In the genomic region with DNA sequence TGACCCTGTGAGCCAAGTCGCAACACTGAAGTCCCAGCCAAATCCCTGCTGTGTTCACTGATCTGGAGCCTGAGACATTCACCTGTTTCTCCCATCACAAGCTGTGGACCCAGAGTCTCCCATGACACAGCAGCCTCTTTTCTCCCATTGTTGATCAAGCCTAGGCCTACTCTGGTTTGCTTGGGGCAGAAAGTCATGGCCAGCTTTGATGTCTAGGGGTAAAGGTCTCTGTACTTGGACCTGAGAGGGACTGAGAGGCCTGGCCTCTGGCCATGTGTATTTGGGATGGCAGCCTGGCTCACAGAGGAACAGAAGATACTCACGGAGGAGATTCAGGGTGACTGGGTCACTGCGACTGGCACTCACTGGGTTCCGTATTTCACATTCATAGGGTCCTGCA, we compare ENCODE assay signal across 1 cellular context. TPM values are rescaled to one million over a fixed set of nuclear protein-coding genes. Genes with fewer than 3 reads are reported as not detected.
"Had no signal": no experiment of that assay in that cellular context is flagged by ENCODE, and none has a peak within 500 bp of the region (broad histone marks: within the 10 kb centered on the region; RNA-seq: fewer than 3 reads in every experiment).

No MANE protein-coding gene starts in this region.

RNA-seq across cellular contexts. Expression of gene PSG9, which starts 7.8 kb away (rescaled TPM):
- total RNA-seq: GM12878 had no signal
- polyA plus RNA-seq: GM12878 had no signal

RNA-seq across cellular contexts. Expression of gene PSG4, which starts 56.1 kb away (rescaled TPM):
- total RNA-seq: GM12878 had no signal
- polyA plus RNA-seq: GM12878 had no signal
